Comparison of ENCODE assay signal across 9 cellular contexts in the genomic region with DNA sequence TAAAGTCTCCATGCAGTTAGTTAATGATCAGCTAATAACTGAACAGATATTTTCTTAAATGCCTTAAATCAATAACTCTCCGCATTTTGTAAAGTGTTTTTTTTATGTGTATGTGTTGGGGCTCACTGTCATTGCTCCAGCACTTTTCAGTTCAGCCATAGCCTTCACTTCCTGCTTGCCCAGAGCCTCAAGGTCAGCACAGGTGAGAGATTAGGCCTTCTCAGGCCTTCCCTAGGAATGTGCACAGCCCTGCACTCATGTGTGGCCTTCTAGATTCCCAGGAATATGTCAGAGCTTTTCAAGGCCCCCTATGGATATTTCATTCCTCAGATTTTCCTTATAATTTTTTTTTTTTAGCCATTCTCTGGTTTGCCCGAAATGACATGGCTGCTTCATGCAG.
"Had no signal": no experiment of that assay in that cellular context is flagged by ENCODE, and none has a peak within 500 bp of the region (broad histone marks: within the 10 kb centered on the region; RNA-seq: fewer than 3 reads in every experiment).

No MANE protein-coding gene starts in this region.

- H2AFZ ChIP-seq: GM23338 had no signal

- H3K4me3 Mint-ChIP-seq: GM23338, H9 had no signal

- FAIRE-seq: H1, H54, HTR-8/SVneo, K562 had no signal

- H3K4me3 ChIP-seq: GM23338, K562 had no signal

- H3K4me1 Mint-ChIP-seq: GM23338 had no signal

- H3K4me2 ChIP-seq: GM23338 had no signal

- H3K27ac Mint-ChIP-seq: GM23338, H9 had no signal

- DNase-seq: H9, HCEC 1CT, IMR-90, KG1 had no signal
